In genomic region chr13:109385161-109385560, GRCh38 we compare ENCODE assay signal across 23 cellular contexts.
A peak's percentile ranks its signal among the peaks of the same experiment; 100 is the strongest.
DNase-seq lines count a peak whose midpoint lies in the region; ATAC-seq lines count a peak whose summit lies in the region.
"Had no signal": no experiment of that assay in that cellular context is flagged by ENCODE, and none has a peak within 500 bp of the region (broad histone marks: within the 10 kb centered on the region; RNA-seq: fewer than 3 reads in every experiment).

No MANE protein-coding gene starts in this region.

- no peaks in the 10 kb centered on the region for H3K4me1 Mint-ChIP-seq in activated naive CD8-positive, alpha-beta T cell treated with anti-CD3 and anti-CD28 coated beads for 36 hours
- H3K4me1 Mint-ChIP-seq: activated CD4-positive, alpha-beta T cell treated with anti-CD3 and anti-CD28 coated beads, Interleukin-2, amount 10 ng/mL, durations not matched to agents 24 days and 14 days; B cell had no signal

- H3K4me1 ChIP-seq in adipocyte (ENCODE audit: control insufficient read depth, insufficient read depth, low read length): peaks cover 35% of the 10 kb centered on the region
- H3K4me1 ChIP-seq: body of pancreas, HAP-1, pancreas, testis had no signal

- no peaks in the 10 kb centered on the region for H3K36me3 ChIP-seq in adipocyte (ENCODE audit: control insufficient read depth, insufficient read depth, low read length, severe bottlenecking)
- H3K36me3 ChIP-seq: esophagus muscularis mucosa, HAP-1, pancreas had no signal

- H3K27ac Mint-ChIP-seq in activated naive CD8-positive, alpha-beta T cell treated with anti-CD3 and anti-CD28 coated beads for 36 hours: no peak overlapping the region
- H3K27ac Mint-ChIP-seq: activated CD4-positive, alpha-beta T cell treated with anti-CD3 and anti-CD28 coated beads, Interleukin-2, amount 10 ng/mL, durations not matched to agents 24 days and 14 days; B cell had no signal

- H3K27me3 ChIP-seq in adipocyte (replicated peaks; ENCODE audit: control insufficient read depth, insufficient read depth, low read length): no peaks in the 10 kb centered on the region
- H3K27me3 ChIP-seq: body of pancreas, esophagus muscularis mucosa, pancreas, testis had no signal

- H3K4me3 Mint-ChIP-seq in activated naive CD8-positive, alpha-beta T cell treated with anti-CD3 and anti-CD28 coated beads for 36 hours: no peak overlapping the region
- H3K4me3 Mint-ChIP-seq: activated CD4-positive, alpha-beta T cell treated with anti-CD3 and anti-CD28 coated beads, Interleukin-2, amount 10 ng/mL, durations not matched to agents 24 days and 14 days; B cell had no signal

- H3K36me3 Mint-ChIP-seq in activated naive CD8-positive, alpha-beta T cell treated with anti-CD3 and anti-CD28 coated beads for 36 hours: no peaks in the 10 kb centered on the region

- H3K9me3 ChIP-seq in adipocyte (ENCODE audit: control insufficient read depth, low read length): no peaks in the 10 kb centered on the region
- H3K9me3 ChIP-seq: body of pancreas, esophagus muscularis mucosa, HAP-1, mucosa of descending colon, pancreas, testis had no signal

- H3K9me3 Mint-ChIP-seq in activated naive CD8-positive, alpha-beta T cell treated with anti-CD3 and anti-CD28 coated beads for 36 hours: peaks cover 1% of the 10 kb centered on the region
- H3K9me3 Mint-ChIP-seq: activated CD4-positive, alpha-beta T cell treated with anti-CD3 and anti-CD28 coated beads, Interleukin-2, amount 10 ng/mL, durations not matched to agents 24 days and 14 days had no signal

- no peak overlapping the region for H3K4me3 ChIP-seq in adipocyte (ENCODE audit: low read length)
- H3K4me3 ChIP-seq: body of pancreas, esophagus muscularis mucosa, HAP-1, mucosa of descending colon, pancreas, skin epidermis, testis had no signal

- peak overlapping the region; percentile 13 for H3K9ac ChIP-seq in adipocyte (ENCODE audit: low read length)

- DNase-seq in CD1c-positive myeloid dendritic cell (ENCODE audit: extremely low spot score) (peak; percentile 23), Kasumi-1 (lab: John Stamatoyannopoulos, UW) (peak; percentile 62 to 67), adipocyte (ENCODE audit: low read depth) (peak; percentile 15), myocyte (ENCODE audit: low read depth) (peak; percentile 35), NCI-H2196 treated with DMSO at 0.1 percent for 48 hours (lab: John Stamatoyannopoulos, UW; ENCODE audit: unreplicated experiment) (no peak), NCI-H1105 treated with DMSO at 0.1 percent for 48 hours (lab: John Stamatoyannopoulos, UW) (no peak)
- DNase-seq in activated naive CD8-positive, alpha-beta T cell treated with anti-CD3 and anti-CD28 coated beads for 36 hours: no peak
- DNase-seq: activated CD4-positive, alpha-beta T cell treated with anti-CD3 and anti-CD28 coated beads, Interleukin-2, amount 10 ng/mL, durations not matched to agents 24 days and 14 days; activated CD8-positive, alpha-beta memory T cell treated with anti-CD3 and anti-CD28 coated beads, Interleukin-2, amount 50 U/mL, for 48 hours; body of pancreas; mucosa of descending colon; NCI-H1436; NCI-H2227 treated with DMSO at 0.1 percent for 48 hours; pancreas; stimulated activated CD4-positive, alpha-beta T cell treated with anti-CD3 and anti-CD28 coated beads, Interleukin-4, amount 100 ng/mL, for 4 hours; T-helper 9 cell; testis had no signal

- peaks cover 7% of the 10 kb centered on the region for H3K27me3 Mint-ChIP-seq in activated naive CD8-positive, alpha-beta T cell treated with anti-CD3 and anti-CD28 coated beads for 36 hours
- H3K27me3 Mint-ChIP-seq: activated CD4-positive, alpha-beta T cell treated with anti-CD3 and anti-CD28 coated beads, Interleukin-2, amount 10 ng/mL, durations not matched to agents 24 days and 14 days; B cell had no signal

- no peak for ATAC-seq in HG03469 (IDR thresholded peaks at IDR 0.05; ENCODE audit: unreplicated experiment)
- ATAC-seq: body of pancreas, mucosa of descending colon, pancreas, Right ventricle myocardium inferior had no signal

Comparison
In these comparisons a context has a peak if more than half of its experiments do, and no peak if none do; other contexts are left out.
1. DNase-seq: peak in CD1c-positive myeloid dendritic cell (single experiment), Kasumi-1 (2 of 2), adipocyte (single experiment) and myocyte (single experiment); none in NCI-H2196 treated with DMSO at 0.1 percent for 48 hours (single experiment), NCI-H1105 treated with DMSO at 0.1 percent for 48 hours (single experiment) and activated naive CD8-positive, alpha-beta T cell treated with anti-CD3 and anti-CD28 coated beads for 36 hours (single experiment).